Comparison of ENCODE assay signal across 8 cellular contexts in the genomic region with DNA sequence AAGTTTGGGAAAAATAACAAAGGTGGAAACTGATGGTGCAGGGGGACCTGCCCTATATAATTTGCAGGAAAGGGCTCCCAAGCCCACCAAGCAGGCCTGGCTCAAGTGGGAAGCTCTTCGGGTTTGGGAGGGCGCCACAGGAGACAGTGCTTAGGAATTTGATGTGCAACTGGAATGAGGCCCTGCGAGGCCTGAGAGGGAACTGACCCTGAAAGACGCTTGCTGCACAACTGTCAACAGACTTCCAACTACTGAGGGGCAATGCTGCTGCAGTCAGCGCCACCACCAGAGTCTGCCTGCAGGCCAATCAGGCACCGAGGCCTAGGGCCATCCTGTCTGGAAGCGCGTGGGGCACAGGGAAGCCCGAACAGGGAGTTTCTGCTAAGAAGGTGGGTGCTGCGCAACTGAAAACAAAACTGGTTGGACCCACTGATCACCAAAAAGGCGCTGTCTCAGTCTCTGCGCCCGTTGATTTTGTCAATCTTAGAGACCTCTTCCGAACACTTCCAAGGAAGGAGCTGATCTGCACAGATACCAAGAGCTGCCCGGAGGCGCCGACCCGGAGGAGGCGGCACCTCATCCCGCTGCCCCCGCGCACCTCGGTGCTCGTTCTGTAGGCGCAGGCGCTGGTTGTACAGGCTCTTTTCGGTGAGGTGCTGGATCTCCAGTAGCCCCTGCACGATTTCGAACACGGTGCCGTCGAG. TPM values are rescaled to one million over a fixed set of nuclear protein-coding genes. Genes with fewer than 3 reads are reported as not detected.
DNase-seq lines count a peak whose midpoint lies in the region; ATAC-seq and TF ChIP-seq lines count a peak whose summit lies in the region.

No MANE protein-coding gene starts in this region.

- no peaks in the 10 kb centered on the region for H3K9me3 Mint-ChIP-seq in activated naive CD8-positive, alpha-beta T cell treated with anti-CD3 and anti-CD28 coated beads, Interleukin-2, amount 50 U/mL, for 24 hours

- H3K27me3 ChIP-seq in AG04450 (ENCODE audit: control insufficient read depth, insufficient read depth, low read length) (no peaks in the 10 kb centered on the region), HUES64 (ENCODE audit: insufficient read depth, low read length) (no peaks in the 10 kb centered on the region), iPS DF 6.9 (ENCODE audit: control insufficient read depth, insufficient read depth, low read length) (no peaks in the 10 kb centered on the region), sigmoid colon (no peaks in the 10 kb centered on the region)

- H3K9me3 ChIP-seq in AG04450 (ENCODE audit: control insufficient read depth, insufficient read depth, low read length) (no peaks in the 10 kb centered on the region; the same call in 1 of the 2 replicates), HUES64 (ENCODE audit: insufficient read depth, low read depth, low read length) (no peaks in the 10 kb centered on the region), iPS DF 6.9 (ENCODE audit: control insufficient read depth, insufficient read depth, low read length) (no peaks in the 10 kb centered on the region), sigmoid colon (no peaks in the 10 kb centered on the region)

- no peaks in the 10 kb centered on the region for H3K36me3 Mint-ChIP-seq in activated naive CD8-positive, alpha-beta T cell treated with anti-CD3 and anti-CD28 coated beads, Interleukin-2, amount 50 U/mL, for 24 hours (ENCODE audit: low read depth)

- peak overlapping the region; percentile 52 for H3K27ac Mint-ChIP-seq in activated naive CD8-positive, alpha-beta T cell treated with anti-CD3 and anti-CD28 coated beads, Interleukin-2, amount 50 U/mL, for 24 hours

- peaks cover 3% of the 10 kb centered on the region; the same call in 1 of the 2 replicates for H3K4me1 ChIP-seq in HUES64 (ENCODE audit: insufficient read depth, low read length)
- H3K4me1 ChIP-seq in iPS DF 6.9 (ENCODE audit: control insufficient read depth, insufficient read depth, low read length), result peaks cover 2% of the 10 kb centered on the region; the same call in 1 of the 2 replicates
- H3K4me1 ChIP-seq in sigmoid colon, result peaks cover 0 to 43% (median 37%) of the 10 kb centered on the region in 4 donors

- TF ChIP-seq CTCF in AG04450 (IDR thresholded peaks at IDR 0.05; ENCODE audit: low read depth, low read length) (no peak), sigmoid colon (IDR thresholded peaks at IDR 0.05) (no peak)

- WGBS in HUES64, result 8% methylated on average over 32 of the region's 32 CpGs
- WGBS in iPS DF 6.9 (ENCODE audit: insufficient coverage, insufficient read length), result no CpG with 5 or more reads among the region's 32 CpGs
- 3 to 5% methylated on average over 32 of the region's 32 CpGs for WGBS in sigmoid colon, 2 donors

- no peak for TF ChIP-seq EP300 in sigmoid colon (IDR thresholded peaks at IDR 0.05)

- peaks cover 55% of the 10 kb centered on the region for H3K4me1 Mint-ChIP-seq in activated naive CD8-positive, alpha-beta T cell treated with anti-CD3 and anti-CD28 coated beads, Interleukin-2, amount 50 U/mL, for 24 hours

- H3K4me3 ChIP-seq in AG04450 (ENCODE audit: low read depth, low read length) (peak overlapping the region; percentile 81), HUES64 (ENCODE audit: low read length) (peak overlapping the region; percentile 80), iPS DF 6.9 (ENCODE audit: low read length) (peak overlapping the region; percentile 90), sigmoid colon (peak overlapping the region; percentile 73 to 97 (median 88))

- peak overlapping the region; percentile 63 for H3K9ac ChIP-seq in HUES64 (ENCODE audit: low read depth, low read length)

- ATAC-seq in GM18861 (IDR thresholded peaks at IDR 0.05; ENCODE audit: unreplicated experiment) (peak; percentile 10), HG03175 (IDR thresholded peaks at IDR 0.05; ENCODE audit: unreplicated experiment) (no peak), HG02798 (IDR thresholded peaks at IDR 0.05; ENCODE audit: poor library complexity, unreplicated experiment) (no peak)
- ATAC-seq in activated naive CD8-positive, alpha-beta T cell treated with anti-CD3 and anti-CD28 coated beads, Interleukin-2, amount 50 U/mL, for 24 hours, result no peak

- CTCF ChIA-PET in AG04450 (lab: Charles Lee), result interaction anchor here (0.6 kb wide), 2 partner anchors 64 to 194 kb away, joined by 3 read pairs; no protein-coding TSS in a partner anchor

- no peak for DNase-seq in AG04450 (ENCODE audit: low read depth, low spot score)
- DNase-seq in activated naive CD8-positive, alpha-beta T cell treated with anti-CD3 and anti-CD28 coated beads, Interleukin-2, amount 50 U/mL, for 24 hours, result no peak
- no peak for DNase-seq in iPS DF 6.9 (ENCODE audit: low read depth, low spot score)
- DNase-seq in sigmoid colon, result peak; percentile 60

- H3K27me3 Mint-ChIP-seq in activated naive CD8-positive, alpha-beta T cell treated with anti-CD3 and anti-CD28 coated beads, Interleukin-2, amount 50 U/mL, for 24 hours, result no peaks in the 10 kb centered on the region

- intact Hi-C loops in sigmoid colon (cut with DNase I), result no loop called here

- TF ChIP-seq POLR2A in sigmoid colon (IDR thresholded peaks at IDR 0.05), result no peak

- POLR2A ChIA-PET in AG04450 (lab: Yijun Ruan, JAX), result interaction anchor here (0.6 to 1.1 kb wide), 2 partner anchors 75 to 295 kb away, joined by 3 to 10 read pairs; a partner anchor contains a TSS

- no peaks in the 10 kb centered on the region for H3K36me3 ChIP-seq in HUES64 (ENCODE audit: insufficient read depth, low read length)
- 0 out of 2 replicates have a peak, but pooled peaks cover 2% of the 10 kb centered on the region for H3K36me3 ChIP-seq in iPS DF 6.9 (ENCODE audit: control insufficient read depth, insufficient read depth, low read length)
- H3K36me3 ChIP-seq in sigmoid colon, result peaks cover 0 to 6% (median 0%) of the 10 kb centered on the region in 4 donors

- peak overlapping the region; percentile 87 for H3K4me3 Mint-ChIP-seq in activated naive CD8-positive, alpha-beta T cell treated with anti-CD3 and anti-CD28 coated beads, Interleukin-2, amount 50 U/mL, for 24 hours

- H3K27ac ChIP-seq in AG04450 (ENCODE audit: low read depth, low read length) (no peak overlapping the region), HUES64 (ENCODE audit: low read depth, low read length) (no peak overlapping the region), iPS DF 6.9 (ENCODE audit: low read length) (no peak overlapping the region), sigmoid colon (peak overlapping the region; percentile 85 to 93 (median 86))

RNA-seq across cellular contexts. Expression of a gene that starts 0.7 kb away (rescaled TPM):
- polyA plus RNA-seq in AG04450 (2011; rRNA removed), result 45.4 and 60.9 TPM in 2 replicates
- 19.9 and 20.9 TPM in 2 replicates for polyA minus RNA-seq in AG04450 (2011; rRNA and poly(A)+ RNA removed)
- 44.0 TPM for polyA plus RNA-seq in HUES64 (2013, experiment 1 of 2)
- polyA plus RNA-seq in HUES64 (2013, experiment 2 of 2), result 41.0 TPM
- 10 to 100 TPM; 62.3 to 88.6 (median 69.8) TPM for total RNA-seq in sigmoid colon
- 10 to 100 TPM; 38.6 to 72.7 (median 54.6) TPM for polyA plus RNA-seq in sigmoid colon

RNA-seq across cellular contexts. Expression of a gene that starts 51.1 kb away (rescaled TPM):
- polyA plus RNA-seq in AG04450 (2011; rRNA removed), result 0.16 and 0.38 TPM in 2 replicates
- polyA minus RNA-seq in AG04450 (2011; rRNA and poly(A)+ RNA removed), result 0.23 and 0.26 TPM in 2 replicates
- 15.2 TPM for polyA plus RNA-seq in HUES64 (2013, experiment 1 of 2)
- polyA plus RNA-seq in HUES64 (2013, experiment 2 of 2), result 19.4 TPM
- under 1 TPM in 2 of 4 donors, not detected in 2; 0.36 to 0.83 TPM for total RNA-seq in sigmoid colon
- polyA plus RNA-seq in sigmoid colon, result 1 to 10 TPM in 2 of 3 donors, under 1 TPM in 1; 0.60 to 4.3 (median 1.4) TPM

Comparison
In these comparisons a context has a peak if more than half of its experiments do, and no peak if none do; other contexts are left out.
1. H3K27ac ChIP-seq: peak in sigmoid colon (4 of 4); none in AG04450 (single experiment), HUES64 (single experiment) and iPS DF 6.9 (single experiment).
2. Peak in every context shown above with its lines, with median percentiles within 50 percentile points of each other: H3K4me3 ChIP-seq.